ENCODE assay signal across 8 cellular contexts in genomic region chr21:26846036-26846931, GRCh38. TPM values are rescaled to one million over a fixed set of nuclear protein-coding genes. Genes with fewer than 3 reads are reported as not detected.
A peak's percentile ranks its signal among the peaks of the same experiment; 100 is the strongest.
DNase-seq lines count a peak whose midpoint lies in the region; ATAC-seq, FAIRE-seq and TF ChIP-seq lines count a peak whose summit lies in the region.

No MANE protein-coding gene starts in this region.

- H3K27ac Mint-ChIP-seq in CD4-positive, alpha-beta memory T cell: peak overlapping the region in 1 of 7 donors; percentile 23

- peak in 1 of 9 donors; percentile 10 for TF ChIP-seq CTCF in heart right ventricle (IDR thresholded peaks at IDR 0.05)

- DNase-seq in CD4-positive, alpha-beta memory T cell: no peak
- DNase-seq in Kasumi-1 (lab: John Stamatoyannopoulos, UW) (peak; percentile 61 to 66), amygdala (lab: John Stamatoyannopoulos, UW) (peak in 55 of 56 donors; percentile 6 to 84 (median 69)), heart right ventricle (peak; percentile 88 to 94), occipital lobe (lab: John Stamatoyannopoulos, UW) (peak; percentile 62), NCI-H345 treated with DMSO at 0.1 percent for 48 hours (lab: John Stamatoyannopoulos, UW; ENCODE audit: unreplicated experiment) (no peak), GM12892 (ENCODE audit: insufficient read length) (no peak)

- peak overlapping the region; percentile 40 to 80 (median 74) for H3K4me3 Mint-ChIP-seq in CD4-positive, alpha-beta memory T cell

- peak overlapping the region in 1 of 2 donors; percentile 5 for H3K4me3 ChIP-seq in CD4-positive, alpha-beta memory T cell (ENCODE audit: low read length in 2 of 2)
- H3K4me3 ChIP-seq in heart right ventricle: peak overlapping the region; percentile 60 to 95 (median 80)

- POLR2A ChIA-PET in CD4-positive, alpha-beta memory T cell (lab: Charles Lee; ENCODE audit: partially characterized antibody): no interaction called here

- H3K9me3 ChIP-seq in CD4-positive, alpha-beta memory T cell (ENCODE audit: control insufficient read depth in 1 of 2, low read length in 2 of 2): no peaks in the 10 kb centered on the region
- H3K9me3 ChIP-seq in heart right ventricle: no peaks in the 10 kb centered on the region

- H3K27me3 Mint-ChIP-seq in CD4-positive, alpha-beta memory T cell: peaks cover 48 to 51% of the 10 kb centered on the region in 2 donors

- H3K27ac ChIP-seq in CD4-positive, alpha-beta memory T cell (ENCODE audit: low read depth, low read length): no peak overlapping the region
- H3K27ac ChIP-seq in heart right ventricle: peak overlapping the region; percentile 93 to 99 (median 96)

- peaks cover 5% of the 10 kb centered on the region for H3K27me3 ChIP-seq in CD4-positive, alpha-beta memory T cell (ENCODE audit: insufficient read depth, low read length)
- H3K27me3 ChIP-seq in heart right ventricle: peaks cover 0 to 57% (median 0%) of the 10 kb centered on the region in 7 donors

- TF ChIP-seq POLR2A in GM12892 (IDR thresholded peaks at IDR 0.05; ENCODE audit: low read depth, low read length): no peak

- 0 to 1% methylated on average over 50 of the region's 50 CpGs for WGBS in heart right ventricle, 2 donors

- H3K36me3 Mint-ChIP-seq in CD4-positive, alpha-beta memory T cell: peaks cover 0 to 2% of the 10 kb centered on the region in 2 donors

- intact Hi-C loops in CD4-positive, alpha-beta memory T cell (cut with micrococcal nuclease): no loop called here
- intact Hi-C loops in heart right ventricle (cut with DNase I): loop anchor here (1.0 to 10.0 kb wide), 13 partner anchors 74 to 1946 kb away; no protein-coding TSS in a partner anchor

- H3K4me1 Mint-ChIP-seq in CD4-positive, alpha-beta memory T cell: peaks cover 22 to 37% (median 29%) of the 10 kb centered on the region in 4 donors

- H3K36me3 ChIP-seq in CD4-positive, alpha-beta memory T cell (ENCODE audit: insufficient read depth, low read length): no peaks in the 10 kb centered on the region
- peaks cover 0 to 16% (median 12%) of the 10 kb centered on the region in 9 donors for H3K36me3 ChIP-seq in heart right ventricle

- peaks cover 0 to 3% (median 0%) of the 10 kb centered on the region in 8 donors for H3K9me3 Mint-ChIP-seq in CD4-positive, alpha-beta memory T cell

- no peak for FAIRE-seq in GM12892 (lab: Jason Lieb, UNC)

- ATAC-seq in heart right ventricle (peak; percentile 44 to 72 (median 58)), GM21515 (IDR thresholded peaks at IDR 0.05; ENCODE audit: unreplicated experiment) (no peak)

- peaks cover 28% of the 10 kb centered on the region for H3K4me1 ChIP-seq in CD4-positive, alpha-beta memory T cell (ENCODE audit: insufficient read depth, low read length)
- H3K4me1 ChIP-seq in heart right ventricle: peaks cover 3 to 48% (median 37%) of the 10 kb centered on the region in 9 donors

- CTCF ChIA-PET in CD4-positive, alpha-beta memory T cell (lab: Charles Lee; ENCODE audit: partially characterized antibody): no interaction called here

RNA-seq across cellular contexts. Expression of gene ADAMTS1, which starts 1.1 kb away (rescaled TPM):
- total RNA-seq in CD4-positive, alpha-beta memory T cell: not detected
- under 1 TPM in 1 of 2 donors, not detected in 1; 0.16 TPM for polyA plus RNA-seq in CD4-positive, alpha-beta memory T cell
- total RNA-seq in heart right ventricle (100 to 1,000 TPM in 2 of 10 donors, 10 to 100 TPM in 8; 43.7 to 169 (median 78.1) TPM), occipital lobe (7.5 TPM)
- 10 to 100 TPM; 20.4 to 29.8 TPM for polyA plus RNA-seq in heart right ventricle
- polyA plus RNA-seq in GM12892 (2012; ENCODE audit: missing spikeins): not detected

Comparison
In these comparisons a context has a peak if more than half of its experiments do, and no peak if none do; other contexts are left out.
1. DNase-seq: peak in Kasumi-1 (2 of 2), amygdala (55 of 56), heart right ventricle (2 of 2) and occipital lobe (single experiment); none in CD4-positive, alpha-beta memory T cell (0 of 5), NCI-H345 treated with DMSO at 0.1 percent for 48 hours (single experiment) and GM12892 (single experiment).